Comparison of ENCODE assay signal across 33 cellular contexts in the genomic region with DNA sequence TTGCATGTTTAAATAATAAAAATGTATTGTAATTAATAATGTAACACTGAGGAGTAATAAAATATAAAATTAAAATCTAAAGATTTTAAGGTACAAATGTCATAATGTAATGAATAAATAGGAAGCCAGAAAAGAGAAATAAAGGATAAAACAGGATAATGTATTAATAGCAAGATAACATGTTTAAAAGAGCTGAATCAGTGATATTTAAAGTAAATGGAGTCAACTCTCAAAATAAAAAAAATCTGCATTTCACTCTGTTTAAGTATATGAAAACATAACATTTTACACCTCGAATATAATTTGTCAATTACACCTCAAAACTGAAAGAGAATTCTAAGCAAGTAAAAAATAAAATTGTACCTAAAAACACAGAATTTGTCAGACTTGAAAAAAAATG. TPM values are rescaled to one million over a fixed set of nuclear protein-coding genes. Genes with fewer than 3 reads are reported as not detected.
"Had no signal": no experiment of that assay in that cellular context is flagged by ENCODE, and none has a peak within 500 bp of the region (broad histone marks: within the 10 kb centered on the region; RNA-seq: fewer than 3 reads in every experiment).

No MANE protein-coding gene starts in this region.

- ATAC-seq: activated CD8-positive, alpha-beta T cell treated with anti-CD3 and anti-CD28 coated beads for 36 hours; activated naive CD8-positive, alpha-beta T cell treated with anti-CD3 and anti-CD28 coated beads, Interleukin-2, amount 50 U/mL, for 24 hours; activated T-cell treated with anti-CD3 and anti-CD28 coated beads, Interleukin-2, amount 50 U/mL, for 4 hours; activated T-cell treated with anti-CD3 and anti-CD28 coated beads, Interleukin-2, amount 50 U/mL, for 72 hours; activated T-helper 17 cell treated with anti-CD3 and anti-CD28 coated beads, Interleukin-2, amount 50 U/mL, for 72 hours had no signal

- H3K27me3 ChIP-seq: ascending aorta, cardiac muscle cell had no signal

- H3K4me1 ChIP-seq: ascending aorta had no signal

- H3K4me3 ChIP-seq: ascending aorta, cardiac muscle cell had no signal

- H3K36me3 ChIP-seq: ascending aorta, cardiac muscle cell had no signal

- H3K9me3 ChIP-seq: ascending aorta had no signal

- DNase-seq: activated B cell treated with CpG ODN at 0.5 μM for 24 hours; activated CD4-positive, alpha-beta memory T cell treated with anti-CD3 and anti-CD28 coated beads for 36 hours; activated CD4-positive, alpha-beta T cell treated with anti-CD3 and anti-CD28 coated beads for 4 hours; activated CD4-positive, alpha-beta T cell treated with anti-CD3 and anti-CD28 coated beads, Interleukin-2, amount 10 ng/mL, durations not matched to agents 24 days and 14 days; activated CD4-positive, alpha-beta T cell treated with anti-CD3 and anti-CD28 coated beads, Interleukin-2, amount 50 U/mL, for 1 hour; activated CD4-positive, alpha-beta T cell treated with anti-CD3 and anti-CD28 coated beads, Interleukin-2, amount 50 U/mL, for 4 hours; activated CD4-positive, CD25-positive, alpha-beta regulatory T cell treated with anti-CD3 and anti-CD28 coated beads, Interleukin-2, amount 50 U/mL, for 72 hours; activated CD8-positive, alpha-beta memory T cell treated with anti-CD3 and anti-CD28 coated beads, Interleukin-2, amount 50 U/mL, for 4 hours; activated CD8-positive, alpha-beta T cell treated with anti-CD3 and anti-CD28 coated beads for 36 hours; activated effector memory CD4-positive, alpha-beta T cell treated with anti-CD3 and anti-CD28 coated beads, Interleukin-2, amount 50 U/mL, for 16 hours; activated gamma-delta T cell treated with Interleukin-2 at 50 U/mL for 16 hours; activated naive CD4-positive, alpha-beta T cell; activated naive CD4-positive, alpha-beta T cell treated with anti-CD3 and anti-CD28 coated beads for 36 hours; activated naive CD8-positive, alpha-beta T cell treated with anti-CD3 and anti-CD28 coated beads, Interleukin-2, amount 10 ng/mL, durations not matched to agents 7 days and 5 days; activated naive CD8-positive, alpha-beta T cell treated with anti-CD3 and anti-CD28 coated beads, Interleukin-2, amount 50 U/mL, for 24 hours; activated T-cell treated with anti-CD3 and anti-CD28 coated beads for 4 hours; activated T-cell treated with anti-CD3 and anti-CD28 coated beads, Interleukin-2, amount 50 U/mL, for 1 hour; activated T-cell treated with anti-CD3 and anti-CD28 coated beads, Interleukin-2, amount 50 U/mL, for 4 hours; activated T-cell treated with anti-CD3 and anti-CD28 coated beads, Interleukin-2, amount 50 U/mL, for 72 hours; amygdala; anterior cingulate cortex; caudate nucleus; cerebellar nuclear complex; T-helper 2 cell; T-helper 9 cell had no signal

- H3K27ac ChIP-seq: ascending aorta, cardiac muscle cell, VCaP had no signal

- FAIRE-seq: bronchial epithelial cell had no signal

RNA-seq across cellular contexts. Expression of gene GRM3, which starts 44.1 kb away (rescaled TPM):
- total RNA-seq: activated B cell treated with CpG ODN at 0.5 μM for 24 hours; activated CD4-positive, alpha-beta memory T cell treated with anti-CD3 and anti-CD28 coated beads for 36 hours; activated CD4-positive, alpha-beta T cell treated with anti-CD3 and anti-CD28 coated beads, Interleukin-2, amount 10 ng/mL, durations not matched to agents 24 days and 14 days; activated CD8-positive, alpha-beta memory T cell treated with anti-CD3 and anti-CD28 coated beads for 36 hours; activated CD8-positive, alpha-beta T cell treated with anti-CD3 and anti-CD28 coated beads for 36 hours; activated naive CD4-positive, alpha-beta T cell treated with anti-CD3 and anti-CD28 coated beads for 36 hours; activated naive CD8-positive, alpha-beta T cell treated with anti-CD3 and anti-CD28 coated beads, Interleukin-2, amount 10 ng/mL, durations not matched to agents 7 days and 5 days; activated T-cell treated with anti-CD3 and anti-CD28 coated beads, Interleukin-2, amount 50 U/mL, for 4 hours; activated T-cell treated with anti-CD3 and anti-CD28 coated beads, Interleukin-2, amount 50 U/mL, for 72 hours; activated T-helper 1 cell treated with anti-CD3 and anti-CD28 coated beads, Interleukin-12 subunit alpha, Interleukin-12 subunit beta, Interleukin-2, Interleukin-4 antibody, amounts not matched to agents 30 ng/mL and 10 ng/mL and 1 ng/mL, durations not matched to agents 14 hours and 24 hours and 36 hours; activated T-helper 17 cell treated with anti-CD3 and anti-CD28 coated beads, Interleukin-2, amount 50 U/mL, for 72 hours; ascending aorta; bronchial epithelial cell; cardiac muscle cell; chondrocyte had no signal
